9 cellular contexts compared by ENCODE assay signal in genomic region chr18:64037812-64038414, GRCh38.
DNase-seq lines count a peak whose midpoint lies in the region; ATAC-seq and TF ChIP-seq lines count a peak whose summit lies in the region.
"Had no signal": no experiment of that assay in that cellular context is flagged by ENCODE, and none has a peak within 500 bp of the region (broad histone marks: within the 10 kb centered on the region; RNA-seq: fewer than 3 reads in every experiment).

No MANE protein-coding gene starts in this region.

- WGBS in heart right ventricle, 2 donors = 19 to 24% methylated on average over 3 of the region's 3 CpGs

- no peak for DNase-seq in heart right ventricle
- DNase-seq in Right ventricle myocardium superior = no peak
- DNase-seq in NCI-H1105 treated with DMSO at 0.1 percent for 48 hours (lab: John Stamatoyannopoulos, UW) = peak; percentile 55
- peak; percentile 49 for DNase-seq in astrocyte of the spinal cord (ENCODE audit: low read depth, low spot score)
- DNase-seq in medulla oblongata (ENCODE audit: extremely low spot score) = peak; percentile 52
- no peak for DNase-seq in activated T-helper 2 cell treated with anti-CD3 and anti-CD28 coated beads, Interferon-gamma antibody, Interleukin-2, Interleukin-4, amounts not matched to agents 10 μg/mL and 5 μg/mL and 100 μg/mL, durations not matched to agents 14 hours and 24 hours and 36 hours (ENCODE audit: low spot score)
- no peak for DNase-seq in activated naive CD4-positive, alpha-beta T cell treated with anti-CD3 and anti-CD28 coated beads, Interleukin-2, amount 50 U/mL, for 72 hours (ENCODE audit: low spot score in 2 of 2)

- H3K36me3 ChIP-seq in heart right ventricle = no peaks in the 10 kb centered on the region

- in situ Hi-C loops in astrocyte of the spinal cord (cut with HindIII; ENCODE audit: low sequenced_read_pairs) = no loop called here

- H3K27me3 ChIP-seq in heart right ventricle = peaks cover 0 to under 1% (median 0%) of the 10 kb centered on the region in 7 donors

- peaks cover 4% of the 10 kb centered on the region for H3K9me3 Mint-ChIP-seq in activated T-helper 2 cell treated with anti-CD3 and anti-CD28 coated beads, Interferon-gamma antibody, Interleukin-2, Interleukin-4, amounts not matched to agents 10 μg/mL and 5 μg/mL and 100 μg/mL, durations not matched to agents 14 hours and 24 hours and 36 hours
- H3K9me3 Mint-ChIP-seq in activated naive CD4-positive, alpha-beta T cell treated with anti-CD3 and anti-CD28 coated beads, Interleukin-2, amount 50 U/mL, for 72 hours = peaks cover 0 to 6% of the 10 kb centered on the region in 2 donors
- H3K9me3 Mint-ChIP-seq: central memory CD8-positive, alpha-beta T cell had no signal

- H3K27me3 Mint-ChIP-seq in activated T-helper 2 cell treated with anti-CD3 and anti-CD28 coated beads, Interferon-gamma antibody, Interleukin-2, Interleukin-4, amounts not matched to agents 10 μg/mL and 5 μg/mL and 100 μg/mL, durations not matched to agents 14 hours and 24 hours and 36 hours (ENCODE audit: low read depth) = no peaks in the 10 kb centered on the region
- H3K27me3 Mint-ChIP-seq: central memory CD8-positive, alpha-beta T cell had no signal

- H3K36me3 Mint-ChIP-seq in activated T-helper 2 cell treated with anti-CD3 and anti-CD28 coated beads, Interferon-gamma antibody, Interleukin-2, Interleukin-4, amounts not matched to agents 10 μg/mL and 5 μg/mL and 100 μg/mL, durations not matched to agents 14 hours and 24 hours and 36 hours (ENCODE audit: low read depth) = no peaks in the 10 kb centered on the region
- H3K36me3 Mint-ChIP-seq in activated naive CD4-positive, alpha-beta T cell treated with anti-CD3 and anti-CD28 coated beads, Interleukin-2, amount 50 U/mL, for 72 hours = no peaks in the 10 kb centered on the region

- TF ChIP-seq CTCF in heart right ventricle (IDR thresholded peaks at IDR 0.05) = peak; percentile 17 to 71 (median 56)
- peak; percentile 44 for TF ChIP-seq CTCF in astrocyte of the spinal cord (IDR thresholded peaks at IDR 0.05; ENCODE audit: low read depth, low read length)

- no peak overlapping the region for H3K4me3 ChIP-seq in heart right ventricle
- no peak overlapping the region for H3K4me3 ChIP-seq in astrocyte of the spinal cord (ENCODE audit: low read depth, low read length)

- H3K9me3 ChIP-seq in heart right ventricle = peaks cover 0 to 7% (median 0%) of the 10 kb centered on the region in 11 donors

- no peak overlapping the region for H3K27ac Mint-ChIP-seq in activated T-helper 2 cell treated with anti-CD3 and anti-CD28 coated beads, Interferon-gamma antibody, Interleukin-2, Interleukin-4, amounts not matched to agents 10 μg/mL and 5 μg/mL and 100 μg/mL, durations not matched to agents 14 hours and 24 hours and 36 hours
- H3K27ac Mint-ChIP-seq in activated naive CD4-positive, alpha-beta T cell treated with anti-CD3 and anti-CD28 coated beads, Interleukin-2, amount 50 U/mL, for 72 hours = no peak overlapping the region

- no peak for ATAC-seq in heart right ventricle
- no peak for ATAC-seq in Right ventricle myocardium superior (ENCODE audit: poor library complexity)
- ATAC-seq in HG02610 (IDR thresholded peaks at IDR 0.05; ENCODE audit: unreplicated experiment) = peak; percentile 73
- no peak for ATAC-seq in activated naive CD4-positive, alpha-beta T cell treated with anti-CD3 and anti-CD28 coated beads, Interleukin-2, amount 50 U/mL, for 72 hours

- no peak overlapping the region for H3K27ac ChIP-seq in heart right ventricle

- H3K4me1 ChIP-seq in heart right ventricle = no peaks in the 10 kb centered on the region

- no peaks in the 10 kb centered on the region for H3K4me1 Mint-ChIP-seq in activated T-helper 2 cell treated with anti-CD3 and anti-CD28 coated beads, Interferon-gamma antibody, Interleukin-2, Interleukin-4, amounts not matched to agents 10 μg/mL and 5 μg/mL and 100 μg/mL, durations not matched to agents 14 hours and 24 hours and 36 hours (ENCODE audit: low read depth)
- H3K4me1 Mint-ChIP-seq: central memory CD8-positive, alpha-beta T cell had no signal

- H3K4me3 Mint-ChIP-seq in activated T-helper 2 cell treated with anti-CD3 and anti-CD28 coated beads, Interferon-gamma antibody, Interleukin-2, Interleukin-4, amounts not matched to agents 10 μg/mL and 5 μg/mL and 100 μg/mL, durations not matched to agents 14 hours and 24 hours and 36 hours (ENCODE audit: low read depth) = no peak overlapping the region
- H3K4me3 Mint-ChIP-seq: central memory CD8-positive, alpha-beta T cell had no signal

- intact Hi-C loops in heart right ventricle (cut with DNase I) = no loop called here
- intact Hi-C loops in Right ventricle myocardium superior (cut with DNase I) = no loop called here
- intact Hi-C loops in activated T-helper 2 cell treated with anti-CD3 and anti-CD28 coated beads, Interferon-gamma antibody, Interleukin-2, Interleukin-4, amounts not matched to agents 10 μg/mL and 5 μg/mL and 100 μg/mL, durations not matched to agents 14 hours and 24 hours and 36 hours (cut with micrococcal nuclease) = no loop called here

Comparison
In these comparisons a context has a peak if more than half of its experiments do, and no peak if none do; other contexts are left out.
1. DNase-seq: peak in NCI-H1105 treated with DMSO at 0.1 percent for 48 hours (single experiment), astrocyte of the spinal cord (single experiment) and medulla oblongata (single experiment); none in heart right ventricle (0 of 2), Right ventricle myocardium superior (single experiment), activated T-helper 2 cell treated with anti-CD3 and anti-CD28 coated beads, Interferon-gamma antibody, Interleukin-2, Interleukin-4, amounts not matched to agents 10 μg/mL and 5 μg/mL and 100 μg/mL, durations not matched to agents 14 hours and 24 hours and 36 hours (single experiment) and activated naive CD4-positive, alpha-beta T cell treated with anti-CD3 and anti-CD28 coated beads, Interleukin-2, amount 50 U/mL, for 72 hours (0 of 2).